In genomic region chr16:76294691-76295214, GRCh38 we compare ENCODE assay signal across 34 cellular contexts. TPM values are rescaled to one million over a fixed set of nuclear protein-coding genes. Genes with fewer than 3 reads are reported as not detected.
"Had no signal": no experiment of that assay in that cellular context is flagged by ENCODE, and none has a peak within 500 bp of the region (broad histone marks: within the 10 kb centered on the region; RNA-seq: fewer than 3 reads in every experiment).

No MANE protein-coding gene starts in this region.

- H3K27ac ChIP-seq: brain microvascular endothelial cell, SJCRH30, SK-N-MC, WERI-Rb-1 had no signal

- H3K36me3 ChIP-seq: brain microvascular endothelial cell, SJCRH30, WERI-Rb-1 had no signal

- H3K4me1 ChIP-seq: SJCRH30 had no signal

- H3K4me3 ChIP-seq: SJCRH30, SK-N-MC had no signal

- H3K9me3 ChIP-seq: SJCRH30 had no signal

- ATAC-seq: activated naive CD8-positive, alpha-beta T cell treated with anti-CD3 and anti-CD28 coated beads, Interleukin-2, amount 50 U/mL, for 24 hours had no signal

- DNase-seq: activated CD4-positive, alpha-beta T cell treated with anti-CD3 and anti-CD28 coated beads for 1 hour; activated CD4-positive, alpha-beta T cell treated with anti-CD3 and anti-CD28 coated beads, Interleukin-2, amount 10 ng/mL, durations not matched to agents 7 days and 5 days; activated CD4-positive, alpha-beta T cell treated with anti-CD3 and anti-CD28 coated beads, Interleukin-2, amount 50 U/mL, for 48 hours; activated CD4-positive, CD25-positive, alpha-beta regulatory T cell; activated CD8-positive, alpha-beta memory T cell treated with anti-CD3 and anti-CD28 coated beads, Interleukin-2, amount 50 U/mL, for 4 hours; activated effector memory CD4-positive, alpha-beta T cell treated with Interleukin-2 at 50 U/mL for 16 hours; activated naive CD4-positive, alpha-beta T cell treated with anti-CD3 and anti-CD28 coated beads, Interleukin-2, amount 10 ng/mL, durations not matched to agents 7 days and 5 days; activated naive CD8-positive, alpha-beta T cell treated with anti-CD3 and anti-CD28 coated beads, Interleukin-2, amount 50 U/mL, for 24 hours; activated T-cell treated with anti-CD3 and anti-CD28 coated beads, Interleukin-2, amount 50 U/mL, for 48 hours; amniotic stem cell; aorta; brain microvascular endothelial cell; central memory CD4-positive, alpha-beta T cell; Karpas-422; NCI-H1105; NCI-H1417 treated with DMSO at 0.1 percent for 48 hours; NCI-H1694; NCI-H1930; NCI-H2081 treated with DMSO at 0.1 percent for 48 hours; NCI-H226; NCI-H446 treated with DMSO at 0.1 percent for 48 hours; NCI-H524; NCI-H69; NCI-H82; SHP77; SJCRH30; T1000; WERI-Rb-1 had no signal

- H3K27me3 ChIP-seq: brain microvascular endothelial cell, SJCRH30 had no signal

- FAIRE-seq: colon had no signal

RNA-seq across cellular contexts. Expression of gene CNTNAP4, which starts 17.6 kb away (rescaled TPM):
- total RNA-seq: activated CD4-positive, alpha-beta T cell treated with anti-CD3 and anti-CD28 coated beads, Interleukin-2, amount 10 ng/mL, durations not matched to agents 7 days and 5 days; aorta; MCF 10A; RPMI7951; SJCRH30; T-helper 1 cell treated with Interleukin-12 subunit alpha and Interleukin-12 subunit beta and Interleukin-4 antibody, amounts not matched to agents 30 ng/mL and 1 ng/mL, for 36 hours; T-helper 2 cell treated with Interferon-gamma antibody and Interleukin-4, amounts not matched to agents 100 ng/mL and 5 ng/mL, for 36 hours had no signal
- polyA plus RNA-seq: aorta had no signal
